In genomic region chr5:82277987-82278710, GRCh38 we compare ENCODE assay signal across 8 cellular contexts. TPM values are rescaled to one million over a fixed set of nuclear protein-coding genes. Genes with fewer than 3 reads are reported as not detected.
DNase-seq lines count a peak whose midpoint lies in the region; ATAC-seq, FAIRE-seq and TF ChIP-seq lines count a peak whose summit lies in the region.

Gene RPS23, minus strand, starts transcription at chr5:82278354. Its CDS starts 31 bp downstream, at chr5:82278323.

- no peaks in the 10 kb centered on the region for H3K9me3 ChIP-seq in psoas muscle

- peak within 1 kb of the TSS; percentile 93 for H3K27ac ChIP-seq in psoas muscle

- WGBS in psoas muscle, 3 donors = 0 to 1% (median 1%) methylated on average over 55 to 60 of the region's 60 CpGs

- peak; percentile 13 for FAIRE-seq in urothelium cell line (lab: Jason Lieb, UNC)

- DNase-seq in GM13976 (ENCODE audit: low spot score) = peak; percentile 88
- peak; percentile 86 for DNase-seq in NCI-H146 (lab: John Stamatoyannopoulos, UW)
- peak; percentile 78 for DNase-seq in amniotic stem cell (lab: John Stamatoyannopoulos, UW)
- peak; percentile 96 for DNase-seq in left ventricle myocardium superior
- DNase-seq in psoas muscle = peak; percentile 93 to 96
- peak; percentile 91 for DNase-seq in urothelium cell line (ENCODE audit: low spot score)

- H3K27ac Mint-ChIP-seq in T-helper 1 cell treated with Interleukin-12 subunit alpha and Interleukin-12 subunit beta and Interleukin-4 antibody, amounts not matched to agents 30 μg/mL and 1 μg/mL, for 36 hours = peak within 1 kb of the TSS; percentile 96

- peaks cover 11% of the 10 kb centered on the region for H3K4me1 ChIP-seq in psoas muscle

- H3K27me3 ChIP-seq in psoas muscle (ENCODE audit: insufficient read depth in 3 of 3, low read length in 2 of 3) = no peaks in the 10 kb centered on the region

- no peak for TF ChIP-seq CTCF in GM13976 (IDR thresholded peaks at IDR 0.05; ENCODE audit: borderline replicate concordance, control extremely low read depth, extremely low read depth, insufficient read depth, missing control alignments)
- TF ChIP-seq CTCF in psoas muscle (IDR thresholded peaks at IDR 0.05) = no peak

- H3K4me3 Mint-ChIP-seq in T-helper 1 cell treated with Interleukin-12 subunit alpha and Interleukin-12 subunit beta and Interleukin-4 antibody, amounts not matched to agents 30 μg/mL and 1 μg/mL, for 36 hours = peak within 1 kb of the TSS; percentile 85

- peak; percentile 93 for ATAC-seq in HG02852 (IDR thresholded peaks at IDR 0.05; ENCODE audit: unreplicated experiment)
- peak; percentile 98 for ATAC-seq in left ventricle myocardium superior
- ATAC-seq in psoas muscle = peak; percentile 95 to 97 (median 95)

- in situ Hi-C loops in GM13976 (cut with MboI; ENCODE audit: low sequenced_read_pairs, unreplicated experiment) = no loop called here

- peaks cover 0 to 38% of the 10 kb centered on the region in 2 donors for H3K36me3 ChIP-seq in psoas muscle (ENCODE audit: insufficient read depth in 1 of 2, low read depth in 1 of 2)

- no peaks in the 10 kb centered on the region for H3K27me3 Mint-ChIP-seq in T-helper 1 cell treated with Interleukin-12 subunit alpha and Interleukin-12 subunit beta and Interleukin-4 antibody, amounts not matched to agents 30 μg/mL and 1 μg/mL, for 36 hours (ENCODE audit: low read depth)

- H3K36me3 Mint-ChIP-seq in T-helper 1 cell treated with Interleukin-12 subunit alpha and Interleukin-12 subunit beta and Interleukin-4 antibody, amounts not matched to agents 30 μg/mL and 1 μg/mL, for 36 hours (ENCODE audit: low read depth) = peaks cover 36% of the 10 kb centered on the region

- H3K4me3 ChIP-seq in psoas muscle = peak within 1 kb of the TSS; percentile 84

- intact Hi-C loops in left ventricle myocardium superior (cut with micrococcal nuclease) = no loop called here
- intact Hi-C loops in psoas muscle (cut with DNase I) = no loop called here

- H3K4me1 Mint-ChIP-seq in T-helper 1 cell treated with Interleukin-12 subunit alpha and Interleukin-12 subunit beta and Interleukin-4 antibody, amounts not matched to agents 30 μg/mL and 1 μg/mL, for 36 hours (ENCODE audit: low read depth) = peaks cover 32% of the 10 kb centered on the region

- no peaks in the 10 kb centered on the region for H3K9me3 Mint-ChIP-seq in T-helper 1 cell treated with Interleukin-12 subunit alpha and Interleukin-12 subunit beta and Interleukin-4 antibody, amounts not matched to agents 30 μg/mL and 1 μg/mL, for 36 hours

RNA-seq across cellular contexts. Expression of gene RPS23, which starts in this region (rescaled TPM):
- total RNA-seq in left ventricle myocardium superior (1,163 TPM), psoas muscle (1,000 to 10,000 TPM; 1,381 to 2,201 (median 1,702) TPM)
- polyA plus RNA-seq in psoas muscle = 1,000 to 10,000 TPM; 2,954 to 4,268 (median 4,053) TPM

Comparison
In these comparisons a context has a peak if more than half of its experiments do, and no peak if none do; other contexts are left out.
1. Peak in every context shown above with its lines: DNase-seq, ATAC-seq, H3K4me3 ChIP-seq and H3K27ac ChIP-seq.